Comparison of ENCODE assay signal across 16 cellular contexts in genomic region chrX:85115252-85115651, GRCh38.
"Had no signal": no experiment of that assay in that cellular context is flagged by ENCODE, and none has a peak within 500 bp of the region (broad histone marks: within the 10 kb centered on the region; RNA-seq: fewer than 3 reads in every experiment).

No MANE protein-coding gene starts in this region.

- DNase-seq: esophagus squamous epithelium; foreskin fibroblast; immature natural killer cell; left ventricle myocardium inferior; lower lobe of right lung; natural killer cell; nucleus accumbens; ovary; sigmoid colon; stimulated activated CD4-positive, alpha-beta T cell treated with anti-CD3 and anti-CD28 coated beads, Interleukin-2, amount 100 ng/mL, for 24 hours; stimulated activated CD4-positive, alpha-beta T cell treated with anti-CD3 and anti-CD28 coated beads, Interleukin-4, amount 100 ng/mL, for 4 hours; stimulated activated naive B cell treated with anti-CD40 and anti-IgM and Interleukin-4, amounts not matched to agents 10 μg/mL and 1 μg/mL and 100 μg/mL, for 72 hours; stimulated activated naive CD8-positive, alpha-beta T cell treated with anti-CD3 and anti-CD28 coated beads, Interleukin-15, amount 100 ng/mL, for 72 hours; testis; upper lobe of right lung had no signal

- ATAC-seq: gastroesophageal sphincter; lower lobe of right lung; natural killer cell; stimulated activated naive B cell treated with anti-CD40 and anti-IgM and Interleukin-4, amounts not matched to agents 10 μg/mL and 1 μg/mL and 100 μg/mL, for 72 hours; stimulated activated naive CD8-positive, alpha-beta T cell treated with anti-CD3 and anti-CD28 coated beads, Interleukin-15, amount 100 ng/mL, for 72 hours; upper lobe of right lung had no signal
